ENCODE assay signal across 19 cellular contexts in genomic region chr7:88668591-88668990, GRCh38.
"Had no signal": no experiment of that assay in that cellular context is flagged by ENCODE, and none has a peak within 500 bp of the region (broad histone marks: within the 10 kb centered on the region; RNA-seq: fewer than 3 reads in every experiment).

No MANE protein-coding gene starts in this region.

- H3K27ac ChIP-seq: epithelial cell of prostate, esophagus muscularis mucosa, gastroesophageal sphincter, sigmoid colon, skin epidermis, stomach, thoracic aorta, transverse colon had no signal

- ATAC-seq: effector memory CD8-positive, alpha-beta T cell; gastroesophageal sphincter; left colon; left ventricle myocardium superior; naive thymus-derived CD4-positive, alpha-beta T cell had no signal

- FAIRE-seq: colon had no signal

- H3K4me3 Mint-ChIP-seq: dendritic cell treated with granulocyte-macrophage colony-stimulating factor and Interleukin-4, amounts not matched to agents 40 ng/mL and 50 ng/mL, for 4 days; effector memory CD8-positive, alpha-beta T cell; naive thymus-derived CD4-positive, alpha-beta T cell; nephron progenitor cell had no signal

- H3K4me3 ChIP-seq: esophagus muscularis mucosa, gastroesophageal sphincter, sigmoid colon, skin epidermis, stomach, thoracic aorta, transverse colon had no signal

- H3K36me3 ChIP-seq: esophagus muscularis mucosa, gastroesophageal sphincter, sigmoid colon, stomach, thoracic aorta, transverse colon had no signal

- H3K27me3 Mint-ChIP-seq: dendritic cell treated with granulocyte-macrophage colony-stimulating factor and Interleukin-4, amounts not matched to agents 40 ng/mL and 50 ng/mL, for 4 days; effector memory CD8-positive, alpha-beta T cell had no signal

- DNase-seq: effector memory CD8-positive, alpha-beta T cell; left colon; left ventricle myocardium superior; naive thymus-derived CD4-positive, alpha-beta T cell; nephron progenitor cell; posterior cingulate gyrus; sigmoid colon; stimulated activated CD4-positive, alpha-beta T cell treated with anti-CD3 and anti-CD28 coated beads, Interleukin-12 subunit alpha, Interleukin-12 subunit beta, amount 100 ng/mL, for 4 hours; stimulated activated naive CD4-positive, alpha-beta T cell; stomach; substantia nigra; transverse colon had no signal

- H3K4me1 ChIP-seq: esophagus muscularis mucosa, gastroesophageal sphincter, stomach, transverse colon had no signal

- H3K9me3 Mint-ChIP-seq: dendritic cell treated with granulocyte-macrophage colony-stimulating factor and Interleukin-4, amounts not matched to agents 40 ng/mL and 50 ng/mL, for 4 days; nephron progenitor cell had no signal

- H3K9me3 ChIP-seq: esophagus muscularis mucosa, gastroesophageal sphincter, sigmoid colon, stomach, thoracic aorta, transverse colon had no signal

- H3K4me1 Mint-ChIP-seq: naive thymus-derived CD4-positive, alpha-beta T cell; nephron progenitor cell had no signal

- H3K27me3 ChIP-seq: esophagus muscularis mucosa, gastroesophageal sphincter, sigmoid colon, stomach, transverse colon had no signal

- H3K27ac Mint-ChIP-seq: dendritic cell treated with granulocyte-macrophage colony-stimulating factor and Interleukin-4, amounts not matched to agents 40 ng/mL and 50 ng/mL, for 4 days; effector memory CD8-positive, alpha-beta T cell; naive thymus-derived CD4-positive, alpha-beta T cell; nephron progenitor cell had no signal
